In genomic region chr1:40255231-40255630, GRCh38 we compare ENCODE assay signal across 18 cellular contexts. TPM values are rescaled to one million over a fixed set of nuclear protein-coding genes. Genes with fewer than 3 reads are reported as not detected.
A peak's percentile ranks its signal among the peaks of the same experiment; 100 is the strongest.
DNase-seq lines count a peak whose midpoint lies in the region; ATAC-seq, FAIRE-seq and TF ChIP-seq lines count a peak whose summit lies in the region.
"Had no signal": no experiment of that assay in that cellular context is flagged by ENCODE, and none has a peak within 500 bp of the region (broad histone marks: within the 10 kb centered on the region; RNA-seq: fewer than 3 reads in every experiment).

No MANE protein-coding gene starts in this region.

- H3K9me3 Mint-ChIP-seq in activated T-cell treated with anti-CD3 and anti-CD28 coated beads, Interleukin-2, amount 50 U/mL, for 24 hours: no peaks in the 10 kb centered on the region
- no peaks in the 10 kb centered on the region for H3K9me3 Mint-ChIP-seq in stimulated activated effector memory CD8-positive, alpha-beta T cell treated with anti-CD3 and anti-CD28 coated beads, Interleukin-12 subunit alpha, Interleukin-12 subunit beta, amount 100 ng/mL, for 72 hours
- H3K9me3 Mint-ChIP-seq: CD14-positive monocyte, IgD-negative memory B cell had no signal

- TF ChIP-seq POLR2A in K562 (conservative IDR thresholded peaks at IDR 0.05): no peak

- FAIRE-seq in K562 (lab: Jason Lieb, UNC): no peak

- H3K4me1 ChIP-seq in HEK293 (ENCODE audit: control insufficient read depth, insufficient read depth, low read length) (no peaks in the 10 kb centered on the region), K562 (replicated peaks in 1 of 2; ENCODE audit: control insufficient read depth in 2 of 2, insufficient read depth in 2 of 2, low read length in 2 of 2) (peaks cover 0 to 6% of the 10 kb centered on the region in 2 experiments; a peak in 4 of 5 replicates)

- no peak overlapping the region for H2AFZ ChIP-seq in K562 (ENCODE audit: low read depth, low read length)

- ATAC-seq in K562: no peak
- ATAC-seq in stimulated activated effector memory CD8-positive, alpha-beta T cell treated with anti-CD3 and anti-CD28 coated beads, Interleukin-12 subunit alpha, Interleukin-12 subunit beta, amount 100 ng/mL, for 72 hours: no peak
- ATAC-seq: HCT116 had no signal

- no peak for TF ChIP-seq CTCF in HEK293 (tag by site-specific recombination; IDR thresholded peaks at IDR 0.05)
- no peak for TF ChIP-seq CTCF in K562 (IDR thresholded peaks at IDR 0.05 in 2 of 3, conservative IDR thresholded peaks at IDR 0.05 in 1 of 3; ENCODE audit: insufficient read depth in 2 of 3, low read depth in 1 of 3, low read length in 3 of 3)

- H3K27me3 ChIP-seq in K562 (ENCODE audit: control insufficient read depth in 2 of 2, insufficient read depth in 2 of 2, low read length in 2 of 2): no peaks in the 10 kb centered on the region; a peak in 1 of 5 replicates

- intact Hi-C loops in K562 (cut with micrococcal nuclease): no loop called here

- in situ Hi-C loops in K562 (cut with MboI): no loop called here

- H3K27ac Mint-ChIP-seq in activated T-cell treated with anti-CD3 and anti-CD28 coated beads, Interleukin-2, amount 50 U/mL, for 24 hours: peak overlapping the region; percentile 20
- peak overlapping the region; percentile 11 for H3K27ac Mint-ChIP-seq in stimulated activated effector memory CD8-positive, alpha-beta T cell treated with anti-CD3 and anti-CD28 coated beads, Interleukin-12 subunit alpha, Interleukin-12 subunit beta, amount 100 ng/mL, for 72 hours

- no peak overlapping the region for H3K4me2 ChIP-seq in K562 (ENCODE audit: insufficient read depth, low read length)

- CTCF ChIA-PET in HEK293 (lab: Yijun Ruan, JAX): interaction anchor here (1.5 kb wide), 1 partner anchor 150 kb away, joined by 3 read pairs; no protein-coding TSS in a partner anchor
- CTCF ChIA-PET in K562 (lab: Yijun Ruan, JAX; ENCODE audit: low intra/inter-chr PET ratio): no interaction called here

- TF ChIP-seq EP300 in K562 (IDR thresholded peaks at IDR 0.05; ENCODE audit: low read length): no peak

- peaks cover 45% of the 10 kb centered on the region for H3K79me2 ChIP-seq in K562 (ENCODE audit: control insufficient read depth, insufficient read depth, low read length)

- H3K4me3 Mint-ChIP-seq in activated T-cell treated with anti-CD3 and anti-CD28 coated beads, Interleukin-2, amount 50 U/mL, for 24 hours: no peak overlapping the region
- H3K4me3 Mint-ChIP-seq in stimulated activated effector memory CD8-positive, alpha-beta T cell treated with anti-CD3 and anti-CD28 coated beads, Interleukin-12 subunit alpha, Interleukin-12 subunit beta, amount 100 ng/mL, for 72 hours: no peak overlapping the region
- H3K4me3 Mint-ChIP-seq: CD14-positive monocyte had no signal

- no peaks in the 10 kb centered on the region for H3K9me3 ChIP-seq in HEK293 (ENCODE audit: control insufficient read depth, insufficient read depth, low read depth, low read length)
- H3K9me3 ChIP-seq in K562 (replicated peaks; ENCODE audit: control insufficient read depth, insufficient read depth, low read depth, low read length): no peaks in the 10 kb centered on the region

- H3K4me3 ChIP-seq in HEK293 (ENCODE audit: low read depth, low read length) (no peak overlapping the region), K562 (no peak overlapping the region)

- TF ChIP-seq RAD21 in K562 (CRISPR knock-in tag; conservative IDR thresholded peaks at IDR 0.05 in 1 of 2, IDR thresholded peaks at IDR 0.05 in 1 of 2): no peak

- H3K27ac ChIP-seq in HEK293 (ENCODE audit: extremely low read depth, low read depth, low read length) (no peak overlapping the region), K562 (ENCODE audit: extremely low read depth, low read depth, low read length) (no peak overlapping the region)
- H3K27ac ChIP-seq: 22Rv1 had no signal

- no peaks in the 10 kb centered on the region for H3K27me3 Mint-ChIP-seq in activated T-cell treated with anti-CD3 and anti-CD28 coated beads, Interleukin-2, amount 50 U/mL, for 24 hours
- H3K27me3 Mint-ChIP-seq: IgD-negative memory B cell had no signal

- no peaks in the 10 kb centered on the region for H4K20me1 ChIP-seq in K562 (replicated peaks; ENCODE audit: control insufficient read depth, insufficient read depth, low read length)

- H3K9ac ChIP-seq in K562 (ENCODE audit: insufficient read depth in 1 of 2, low read depth in 2 of 2, low read length in 2 of 2): no peak overlapping the region

- POLR2A ChIA-PET in HEK293 (lab: Yijun Ruan, JAX): no interaction called here
- POLR2A ChIA-PET in K562 (lab: Yijun Ruan, JAX): interaction anchor here (1.5 to 3.4 kb wide), 3 partner anchors 8 to 14 kb away, joined by 5 to 23 read pairs (median 8); partner anchors contain the start of gene TMCO2

- DNase-seq in activated T-cell treated with anti-CD3 and anti-CD28 coated beads, Interleukin-2, amount 50 U/mL, for 24 hours: no peak
- no peak for DNase-seq in activated T-cell treated with anti-CD3 and anti-CD28 coated beads, Interleukin-2, amount 50 U/mL, for 48 hours
- no peak for DNase-seq in K562 (ENCODE audit: extremely low read depth in 1 of 4, low spot score in 3 of 4)
- DNase-seq in stimulated activated effector memory CD8-positive, alpha-beta T cell treated with anti-CD3 and anti-CD28 coated beads, Interleukin-12 subunit alpha, Interleukin-12 subunit beta, amount 100 ng/mL, for 72 hours (ENCODE audit: low spot score in 2 of 2): no peak
- no peak for DNase-seq in COLO668 (lab: John Stamatoyannopoulos, UW; ENCODE audit: unreplicated experiment)
- DNase-seq in ureter (ENCODE audit: low spot score): no peak
- DNase-seq: Calu3, DMS 273 treated with DMSO at 0.1 percent for 48 hours had no signal

- H3K9me1 ChIP-seq in K562 (ENCODE audit: control insufficient read depth, insufficient read depth, low read length): no peaks in the 10 kb centered on the region

- H3K36me3 ChIP-seq in HEK293 (ENCODE audit: control insufficient read depth in 2 of 2, insufficient read depth in 1 of 2, low read length in 2 of 2) (peaks cover 4 to 9% of the 10 kb centered on the region in 2 experiments; a peak in 2 of 3 replicates), K562 (ENCODE audit: control insufficient read depth, insufficient read depth, low read length) (peaks cover 12% of the 10 kb centered on the region; the same call in 2 of the 3 replicates)

- peaks cover 33% of the 10 kb centered on the region for H3K4me1 Mint-ChIP-seq in activated T-cell treated with anti-CD3 and anti-CD28 coated beads, Interleukin-2, amount 50 U/mL, for 24 hours (ENCODE audit: low read depth)
- H3K4me1 Mint-ChIP-seq in stimulated activated effector memory CD8-positive, alpha-beta T cell treated with anti-CD3 and anti-CD28 coated beads, Interleukin-12 subunit alpha, Interleukin-12 subunit beta, amount 100 ng/mL, for 72 hours: no peaks in the 10 kb centered on the region

- no TSS peak for BruUV-seq in K562 (replicated peaks; lab: Mats Ljungman, UMichigan)

- H3K36me3 Mint-ChIP-seq in activated T-cell treated with anti-CD3 and anti-CD28 coated beads, Interleukin-2, amount 50 U/mL, for 24 hours (ENCODE audit: low read depth): peaks cover 28% of the 10 kb centered on the region
- H3K36me3 Mint-ChIP-seq in stimulated activated effector memory CD8-positive, alpha-beta T cell treated with anti-CD3 and anti-CD28 coated beads, Interleukin-12 subunit alpha, Interleukin-12 subunit beta, amount 100 ng/mL, for 72 hours: peaks cover 28% of the 10 kb centered on the region
- H3K36me3 Mint-ChIP-seq: IgD-negative memory B cell had no signal

TF ChIP-seq in HEK293, 187 proteins besides CTCF, POLR2A, EP300 and RAD21 (continues in another document):
- TF ChIP-seq ZFP3 (tag by site-specific recombination; IDR thresholded peaks at IDR 0.05; ENCODE audit: low read depth): no peak

TF ChIP-seq in K562, 482 proteins besides CTCF, POLR2A, EP300 and RAD21:
- TF ChIP-seq RBM25 (IDR thresholded peaks at IDR 0.05; ENCODE audit: low read depth, low read length, severe bottlenecking) (peak; percentile 57), PCBP1 (IDR thresholded peaks at IDR 0.05; ENCODE audit: low read depth, low read length, poor library complexity, severe bottlenecking) (no peak)

RNA-seq across cellular contexts. Expression of gene ZMPSTE24, which starts 2.8 kb away (rescaled TPM):
- 31.5 and 69.9 TPM in 2 replicates for total RNA-seq in K562 (2011; cell fraction: chromatin; rRNA removed; ENCODE audit: low replicate concordance)
- total RNA-seq in K562 (2011; cell fraction: nucleolus; rRNA removed): 36.2 and 41.8 TPM in 2 replicates
- total RNA-seq in K562 (2011; cell fraction: nucleoplasm; rRNA removed): 53.6 and 61.9 TPM in 2 replicates
- 45.0 and 45.6 TPM in 2 replicates for total RNA-seq in K562 (2014; rRNA removed)
- 74.4 and 86.4 TPM in 2 replicates for total RNA-seq in K562 (2014; rRNA removed; fragmentation: Illumina TruSeq; extraction: Trizol)
- total RNA-seq in K562 (2015; rRNA removed; fragmentation: Illumina TruSeq; extraction: Trizol): 62.7 and 68.8 TPM in 2 replicates
- total RNA-seq in K562 (2021): 51.2 and 53.3 TPM in 2 replicates
- polyA plus RNA-seq in K562 (2011; rRNA removed): 28.1 and 30.7 TPM in 2 replicates
- polyA plus RNA-seq in K562 (2011; cell fraction: cytosol; rRNA removed): 6.8 and 14.9 TPM in 2 replicates
- 7.0 and 8.9 TPM in 2 replicates for polyA plus RNA-seq in K562 (2011; cell fraction: nucleus; rRNA removed)
- polyA plus RNA-seq in K562 (2012): 22.3 and 37.2 TPM in 2 replicates
- 53.2 and 64.3 TPM in 2 replicates for polyA plus RNA-seq in K562 (2014; fragmentation: Illumina TruSeq; extraction: Trizol)
- polyA plus RNA-seq in K562 (2014; fragmentation: Nextera tagmentation; extraction: Ambion mirVana): 10 to 100 TPM; 73.5 to 75.9 TPM
- polyA plus RNA-seq in K562 (2014; rRNA removed): 39.0 and 39.1 TPM in 2 replicates
- polyA minus RNA-seq in K562 (2011; rRNA and poly(A)+ RNA removed): 41.5 and 48.6 TPM in 2 replicates
- 33.5 and 34.7 TPM in 2 replicates for polyA minus RNA-seq in K562 (2011; cell fraction: cytosol; rRNA and poly(A)+ RNA removed)
- polyA minus RNA-seq in K562 (2011; cell fraction: nucleus; rRNA and poly(A)+ RNA removed): 9.4 and 16.2 TPM in 2 replicates
- 52.9 TPM for total RNA-seq in ureter

RNA-seq across cellular contexts. Expression of gene TMCO2, which starts 7.5 kb away (rescaled TPM):
- not detected in 2 replicates for total RNA-seq in K562 (2011; cell fraction: chromatin; rRNA removed; ENCODE audit: low replicate concordance)
- not detected in 2 replicates for total RNA-seq in K562 (2011; cell fraction: nucleolus; rRNA removed)
- not detected in 2 replicates for total RNA-seq in K562 (2011; cell fraction: nucleoplasm; rRNA removed)
- not detected in 2 replicates for total RNA-seq in K562 (2014; rRNA removed)
- total RNA-seq in K562 (2014; rRNA removed; fragmentation: Illumina TruSeq; extraction: Trizol): not detected in 2 replicates
- not detected in 2 replicates for total RNA-seq in K562 (2015; rRNA removed; fragmentation: Illumina TruSeq; extraction: Trizol)
- not detected in 2 replicates for total RNA-seq in K562 (2021)
- polyA plus RNA-seq in K562 (2011; rRNA removed): not detected in 2 replicates
- not detected in 2 replicates for polyA plus RNA-seq in K562 (2011; cell fraction: cytosol; rRNA removed)
- not detected in 2 replicates for polyA plus RNA-seq in K562 (2011; cell fraction: nucleus; rRNA removed)
- not detected in 2 replicates for polyA plus RNA-seq in K562 (2012)
- polyA plus RNA-seq in K562 (2014; fragmentation: Illumina TruSeq; extraction: Trizol): not detected in 2 replicates
- not detected for polyA plus RNA-seq in K562 (2014; fragmentation: Nextera tagmentation; extraction: Ambion mirVana)
- polyA plus RNA-seq in K562 (2014; rRNA removed): not detected in 2 replicates
- polyA minus RNA-seq in K562 (2011; rRNA and poly(A)+ RNA removed): not detected in 2 replicates
- polyA minus RNA-seq in K562 (2011; cell fraction: cytosol; rRNA and poly(A)+ RNA removed): not detected in 2 replicates
- polyA minus RNA-seq in K562 (2011; cell fraction: nucleus; rRNA and poly(A)+ RNA removed): not detected in 2 replicates
- total RNA-seq in ureter: not detected
- total RNA-seq: A673, Calu3, Daoy, H4, HT1080 had no signal
- polyA plus RNA-seq: BJ, CD14-positive monocyte, IgD-negative memory B cell had no signal
